9 cellular contexts compared by ENCODE assay signal in the genomic region with DNA sequence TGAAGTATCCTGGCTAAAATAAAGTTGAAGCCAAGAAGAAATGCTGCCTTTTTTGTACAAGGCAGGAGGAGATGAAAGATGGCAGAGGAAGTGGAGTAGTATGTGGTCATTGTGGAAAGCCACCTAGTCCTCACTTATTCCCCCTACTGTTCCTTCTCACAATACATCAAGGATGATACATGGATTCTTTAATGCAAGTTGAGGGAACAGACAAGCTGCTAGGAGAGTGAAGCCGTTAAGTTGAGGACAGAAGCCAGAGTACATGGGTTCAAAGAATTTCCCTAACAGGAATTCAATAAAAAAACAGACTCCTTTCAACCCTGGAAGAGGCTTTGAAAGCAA.
DNase-seq lines count a peak whose midpoint lies in the region; ATAC-seq and TF ChIP-seq lines count a peak whose summit lies in the region.
"Had no signal": no experiment of that assay in that cellular context is flagged by ENCODE, and none has a peak within 500 bp of the region (broad histone marks: within the 10 kb centered on the region; RNA-seq: fewer than 3 reads in every experiment).

No MANE protein-coding gene starts in this region.

- TF ChIP-seq POLR2A in transverse colon (IDR thresholded peaks at IDR 0.05) = no peak

- 0 out of 2 replicates have a peak overlapping the region, but pooled peaks have one; percentile 33 for H2AFZ ChIP-seq in SK-N-SH (ENCODE audit: low read depth)

- H3K27ac ChIP-seq in SK-N-SH (ENCODE audit: low read depth in 2 of 2, low read length in 1 of 2) (peak overlapping the region; percentile 91 to 99), transverse colon (peak overlapping the region; percentile 33 to 74 (median 64)), RWPE1 (no peak overlapping the region)

- H3K9ac ChIP-seq in SK-N-SH = peak overlapping the region; percentile 62; the same call in 1 of the 2 replicates

- WGBS in SK-N-SH (ENCODE audit: low lambda C conversion rate) = 14% methylated on average over 1 of the region's 1 CpG
- WGBS in transverse colon (ENCODE audit: low coverage in 1 of 2), 2 donors = 40 to 72% methylated on average over 1 of the region's 1 CpG

- no peaks in the 10 kb centered on the region for H3K27me3 ChIP-seq in SK-N-SH (ENCODE audit: insufficient read depth)
- H3K27me3 ChIP-seq in transverse colon = no peaks in the 10 kb centered on the region

- no peak overlapping the region; a peak in 1 of 4 replicates for H3K4me3 ChIP-seq in SK-N-SH (ENCODE audit: low read depth in 2 of 2, low read length in 1 of 2)
- H3K4me3 ChIP-seq in transverse colon = no peak overlapping the region

- CTCF ChIA-PET in activated naive CD4-positive, alpha-beta T cell treated with anti-CD3 and anti-CD28 coated beads for 36 hours (lab: Charles Lee) = no interaction called here
- CTCF ChIA-PET in SK-N-SH (lab: Yijun Ruan, JAX) (interaction anchor here (0.6 to 4.8 kb wide), 22 partner anchors 9 to 531 kb away, joined by 3 to 32 read pairs (median 4); no protein-coding TSS in a partner anchor), RWPE1 (lab: Yijun Ruan, JAX) (interaction anchor here (0.6 kb wide), 1 partner anchor 97 kb away, joined by 3 read pairs; no protein-coding TSS in a partner anchor)

- H3K9me3 Mint-ChIP-seq in activated naive CD4-positive, alpha-beta T cell treated with anti-CD3 and anti-CD28 coated beads, Interleukin-2, amount 50 U/mL, for 24 hours = no peaks in the 10 kb centered on the region
- no peaks in the 10 kb centered on the region for H3K9me3 Mint-ChIP-seq in activated naive CD4-positive, alpha-beta T cell treated with anti-CD3 and anti-CD28 coated beads for 36 hours
- H3K9me3 Mint-ChIP-seq: immature natural killer cell had no signal

- intact Hi-C loops in activated naive CD4-positive, alpha-beta T cell treated with anti-CD3 and anti-CD28 coated beads for 36 hours (cut with micrococcal nuclease) = loop anchor here (1.0 kb wide), 1 partner anchor 109 kb away; no protein-coding TSS in a partner anchor
- intact Hi-C loops in left ventricle myocardium superior (cut with micrococcal nuclease) (no loop called here), transverse colon (cut with DNase I; ENCODE audit: low total_unique reads) (no loop called here)

- H3K9me3 ChIP-seq in SK-N-SH (no peaks in the 10 kb centered on the region), transverse colon (no peaks in the 10 kb centered on the region)

- no peaks in the 10 kb centered on the region for H4K20me1 ChIP-seq in SK-N-SH (ENCODE audit: insufficient read depth)

- H3K36me3 ChIP-seq in SK-N-SH (replicated peaks in 1 of 2; ENCODE audit: control insufficient read depth in 1 of 2, insufficient read depth in 2 of 2, low read length in 1 of 2) (no peaks in the 10 kb centered on the region), transverse colon (no peaks in the 10 kb centered on the region)

- TF ChIP-seq EP300 in SK-N-SH (IDR thresholded peaks at IDR 0.05; ENCODE audit: borderline replicate concordance in 1 of 2, low read depth in 1 of 2, low read length in 1 of 2) (peak in 1 of 2 experiments; percentile 58; a peak in 3 of 4 replicates), transverse colon (IDR thresholded peaks at IDR 0.05; ENCODE audit: low read depth) (no peak)

- no peak overlapping the region for H3K4me3 Mint-ChIP-seq in activated naive CD4-positive, alpha-beta T cell treated with anti-CD3 and anti-CD28 coated beads, Interleukin-2, amount 50 U/mL, for 24 hours
- H3K4me3 Mint-ChIP-seq in activated naive CD4-positive, alpha-beta T cell treated with anti-CD3 and anti-CD28 coated beads for 36 hours = no peak overlapping the region

- no peaks in the 10 kb centered on the region for H3K27me3 Mint-ChIP-seq in activated naive CD4-positive, alpha-beta T cell treated with anti-CD3 and anti-CD28 coated beads, Interleukin-2, amount 50 U/mL, for 24 hours
- no peaks in the 10 kb centered on the region for H3K27me3 Mint-ChIP-seq in activated naive CD4-positive, alpha-beta T cell treated with anti-CD3 and anti-CD28 coated beads for 36 hours (ENCODE audit: low read depth)

- peak overlapping the region; percentile 23 for H3K27ac Mint-ChIP-seq in activated naive CD4-positive, alpha-beta T cell treated with anti-CD3 and anti-CD28 coated beads, Interleukin-2, amount 50 U/mL, for 24 hours
- H3K27ac Mint-ChIP-seq in activated naive CD4-positive, alpha-beta T cell treated with anti-CD3 and anti-CD28 coated beads for 36 hours = no peak overlapping the region

- peak overlapping the region; percentile 62; the same call in 1 of the 2 replicates for H3K4me2 ChIP-seq in SK-N-SH

- H3K9me2 ChIP-seq in SK-N-SH = no peaks in the 10 kb centered on the region

- peak; percentile 5 for ATAC-seq in left ventricle myocardium superior
- ATAC-seq in HG02840 (IDR thresholded peaks at IDR 0.05; ENCODE audit: low FRiP score, unreplicated experiment) = no peak
- no peak for ATAC-seq in HG03139 (IDR thresholded peaks at IDR 0.05; ENCODE audit: unreplicated experiment)

- peaks cover 48% of the 10 kb centered on the region for H3K4me1 Mint-ChIP-seq in activated naive CD4-positive, alpha-beta T cell treated with anti-CD3 and anti-CD28 coated beads, Interleukin-2, amount 50 U/mL, for 24 hours
- H3K4me1 Mint-ChIP-seq in activated naive CD4-positive, alpha-beta T cell treated with anti-CD3 and anti-CD28 coated beads for 36 hours (ENCODE audit: low read depth) = peaks cover 25% of the 10 kb centered on the region

- peaks cover 19 to 62% of the 10 kb centered on the region in 2 experiments for H3K4me1 ChIP-seq in SK-N-SH (ENCODE audit: control insufficient read depth in 1 of 2, insufficient read depth in 2 of 2, low read depth in 1 of 2, low read length in 1 of 2)
- H3K4me1 ChIP-seq in transverse colon = peaks cover 9 to 45% (median 26%) of the 10 kb centered on the region in 4 donors

- no peak for DNase-seq in activated naive CD4-positive, alpha-beta T cell treated with anti-CD3 and anti-CD28 coated beads for 36 hours
- peak; percentile 41 for DNase-seq in SK-N-SH
- no peak for DNase-seq in left ventricle myocardium superior
- no peak for DNase-seq in transverse colon
- no peak for DNase-seq in RWPE1 (ENCODE audit: low spot score)

- POLR2A ChIA-PET in SK-N-SH (lab: Yijun Ruan, JAX) = no interaction called here
- POLR2A ChIA-PET in RWPE1 (lab: Yijun Ruan, JAX; ENCODE audit: low non-redundant PET) = no interaction called here

- peaks cover 55% of the 10 kb centered on the region for H3K79me2 ChIP-seq in SK-N-SH (ENCODE audit: insufficient read depth)

- peak; percentile 47 for TF ChIP-seq RAD21 in SK-N-SH (IDR thresholded peaks at IDR 0.05; ENCODE audit: low read length)

- H3K36me3 Mint-ChIP-seq in activated naive CD4-positive, alpha-beta T cell treated with anti-CD3 and anti-CD28 coated beads, Interleukin-2, amount 50 U/mL, for 24 hours = peaks cover 12% of the 10 kb centered on the region
- H3K36me3 Mint-ChIP-seq in activated naive CD4-positive, alpha-beta T cell treated with anti-CD3 and anti-CD28 coated beads for 36 hours (ENCODE audit: low read depth) = peaks cover 18% of the 10 kb centered on the region

- peaks cover 55% of the 10 kb centered on the region for H3F3A ChIP-seq in SK-N-SH (replicated peaks; ENCODE audit: insufficient read depth)

- TF ChIP-seq CTCF in SK-N-SH (IDR thresholded peaks at IDR 0.05) (peak; percentile 60), transverse colon (IDR thresholded peaks at IDR 0.05) (peak in 1 of 5 experiments; percentile 22), RWPE1 (conservative IDR thresholded peaks at IDR 0.05; ENCODE audit: low read depth) (no peak)

- in situ Hi-C loops in transverse colon (cut with MboI; ENCODE audit: low pct_ligation_motif_present in 1 of 4, low pct_unique_long_range_greater_than_20kb in 1 of 4, low sequenced_read_pairs in 3 of 4) = no loop called here

TF ChIP-seq in SK-N-SH, 30 proteins besides CTCF, POLR2A, EP300 and RAD21 (continues in another document):
- TF ChIP-seq, protein P1, sequence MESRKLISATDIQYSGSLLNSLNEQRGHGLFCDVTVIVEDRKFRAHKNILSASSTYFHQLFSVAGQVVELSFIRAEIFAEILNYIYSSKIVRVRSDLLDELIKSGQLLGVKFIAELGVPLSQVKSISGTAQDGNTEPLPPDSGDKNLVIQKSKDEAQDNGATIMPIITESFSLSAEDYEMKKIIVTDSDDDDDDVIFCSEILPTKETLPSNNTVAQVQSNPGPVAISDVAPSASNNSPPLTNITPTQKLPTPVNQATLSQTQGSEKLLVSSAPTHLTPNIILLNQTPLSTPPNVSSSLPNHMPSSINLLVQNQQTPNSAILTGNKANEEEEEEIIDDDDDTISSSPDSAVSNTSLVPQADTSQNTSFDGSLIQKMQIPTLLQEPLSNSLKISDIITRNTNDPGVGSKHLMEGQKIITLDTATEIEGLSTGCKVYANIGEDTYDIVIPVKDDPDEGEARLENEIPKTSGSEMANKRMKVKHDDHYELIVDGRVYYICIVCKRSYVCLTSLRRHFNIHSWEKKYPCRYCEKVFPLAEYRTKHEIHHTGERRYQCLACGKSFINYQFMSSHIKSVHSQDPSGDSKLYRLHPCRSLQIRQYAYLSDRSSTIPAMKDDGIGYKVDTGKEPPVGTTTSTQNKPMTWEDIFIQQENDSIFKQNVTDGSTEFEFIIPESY (IDR thresholded peaks at IDR 0.05; ENCODE audit: borderline replicate concordance, low read depth) = no peak
- TF ChIP-seq, protein P2, sequence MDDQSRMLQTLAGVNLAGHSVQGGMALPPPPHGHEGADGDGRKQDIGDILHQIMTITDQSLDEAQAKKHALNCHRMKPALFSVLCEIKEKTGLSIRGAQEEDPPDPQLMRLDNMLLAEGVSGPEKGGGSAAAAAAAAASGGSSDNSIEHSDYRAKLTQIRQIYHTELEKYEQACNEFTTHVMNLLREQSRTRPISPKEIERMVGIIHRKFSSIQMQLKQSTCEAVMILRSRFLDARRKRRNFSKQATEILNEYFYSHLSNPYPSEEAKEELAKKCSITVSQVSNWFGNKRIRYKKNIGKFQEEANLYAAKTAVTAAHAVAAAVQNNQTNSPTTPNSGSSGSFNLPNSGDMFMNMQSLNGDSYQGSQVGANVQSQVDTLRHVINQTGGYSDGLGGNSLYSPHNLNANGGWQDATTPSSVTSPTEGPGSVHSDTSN (IDR thresholded peaks at IDR 0.05) = peak; percentile 93
- TF ChIP-seq, protein P3, sequence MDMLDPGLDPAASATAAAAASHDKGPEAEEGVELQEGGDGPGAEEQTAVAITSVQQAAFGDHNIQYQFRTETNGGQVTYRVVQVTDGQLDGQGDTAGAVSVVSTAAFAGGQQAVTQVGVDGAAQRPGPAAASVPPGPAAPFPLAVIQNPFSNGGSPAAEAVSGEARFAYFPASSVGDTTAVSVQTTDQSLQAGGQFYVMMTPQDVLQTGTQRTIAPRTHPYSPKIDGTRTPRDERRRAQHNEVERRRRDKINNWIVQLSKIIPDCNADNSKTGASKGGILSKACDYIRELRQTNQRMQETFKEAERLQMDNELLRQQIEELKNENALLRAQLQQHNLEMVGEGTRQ (IDR thresholded peaks at IDR 0.05; ENCODE audit: borderline replicate concordance, low read depth, low read length) = no peak
- TF ChIP-seq GATA2 (CRISPR knock-in tag; IDR thresholded peaks at IDR 0.05) = no peak
- no peak for TF ChIP-seq EZH2phosphoT487 (IDR thresholded peaks at IDR 0.05; ENCODE audit: borderline replicate concordance, low read depth)
- 0 out of 2 replicates have a peak, but pooled peaks have one; percentile 30 for TF ChIP-seq POLR2AphosphoS5 (IDR thresholded peaks at IDR 0.05; ENCODE audit: low read depth, low read length)
- peak; percentile 10; the same call in 1 of the 2 replicates for TF ChIP-seq SMC3 (IDR thresholded peaks at IDR 0.05; ENCODE audit: low read depth, low read length)
